10 cellular contexts compared by ENCODE assay signal in the genomic region with DNA sequence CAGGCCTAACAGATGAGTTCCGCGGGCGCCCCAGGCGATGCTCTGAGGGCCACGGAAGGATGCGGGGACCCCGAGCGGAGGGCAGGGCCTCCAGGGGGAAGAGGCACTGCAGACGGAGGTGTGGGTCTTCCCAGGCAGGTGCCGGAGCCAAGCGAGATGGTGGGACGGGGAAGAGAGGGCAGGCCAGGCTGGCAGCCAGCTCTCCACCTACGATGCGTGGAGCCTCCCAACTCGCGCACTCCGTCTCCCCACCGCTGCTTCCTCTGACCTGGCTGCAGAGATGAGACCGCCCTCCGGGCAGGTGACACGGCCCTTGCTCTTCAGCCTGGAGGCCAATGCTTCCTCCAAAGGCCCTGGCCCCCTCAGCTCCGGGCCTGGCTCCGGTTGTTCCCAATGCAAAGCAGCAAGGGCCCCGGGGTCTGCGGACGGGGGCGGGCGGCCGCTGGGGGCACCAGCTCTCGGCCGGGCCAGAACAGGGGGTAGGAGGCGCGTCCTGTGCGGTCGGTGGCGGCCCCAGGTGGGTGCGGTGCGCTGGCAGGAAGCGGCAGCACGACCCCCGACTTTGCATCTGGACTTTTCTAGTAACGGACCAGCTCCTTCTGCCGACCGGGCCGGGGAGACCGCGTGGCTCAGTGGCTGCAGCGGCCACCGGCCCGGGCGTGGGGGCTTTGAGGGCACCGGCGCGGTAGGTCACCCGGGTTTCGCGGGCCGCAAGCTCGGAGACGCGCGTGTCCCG. TPM values are rescaled to one million over a fixed set of nuclear protein-coding genes. Genes with fewer than 3 reads are reported as not detected.
DNase-seq lines count a peak whose midpoint lies in the region; ATAC-seq and TF ChIP-seq lines count a peak whose summit lies in the region.
"Had no signal": no experiment of that assay in that cellular context is flagged by ENCODE, and none has a peak within 500 bp of the region (broad histone marks: within the 10 kb centered on the region; RNA-seq: fewer than 3 reads in every experiment).

No MANE protein-coding gene starts in this region.

- H3K79me2 ChIP-seq in GM23248 (ENCODE audit: insufficient read depth) = no peaks in the 10 kb centered on the region

- H3K4me1 ChIP-seq in GM23248 (ENCODE audit: insufficient read depth) = no peaks in the 10 kb centered on the region

- H3K27ac ChIP-seq in GM23248 = no peak overlapping the region
- H3K27ac ChIP-seq in layer of hippocampus (ENCODE audit: low read depth, low read length) = peak overlapping the region; percentile 82
- peak overlapping the region in 1 of 21 experiments; percentile 37 for H3K27ac ChIP-seq in skin epidermis

- H3K4me3 ChIP-seq in GM23248 (peak overlapping the region; percentile 70), skin epidermis (peak overlapping the region; percentile 29 to 47 (median 40))

- H4K20me1 ChIP-seq in GM23248 (ENCODE audit: insufficient read depth) = no peaks in the 10 kb centered on the region

- H3K4me3 Mint-ChIP-seq in activated T-helper 17 cell treated with anti-CD3 and anti-CD28 coated beads, Interleukin-2, amount 50 U/mL, for 72 hours = peak overlapping the region; percentile 21

- H3K27me3 ChIP-seq in GM23248 (replicated peaks; ENCODE audit: insufficient read depth) (0 out of 2 replicates have a peak, but pooled peaks cover 4% of the 10 kb centered on the region), layer of hippocampus (ENCODE audit: control insufficient read depth, insufficient read depth, low read length) (peaks cover 3% of the 10 kb centered on the region)

- ATAC-seq in activated T-helper 17 cell treated with anti-CD3 and anti-CD28 coated beads, Interleukin-2, amount 50 U/mL, for 72 hours (replicated peaks) = no peak
- no peak for ATAC-seq in HG02610 (IDR thresholded peaks at IDR 0.05; ENCODE audit: unreplicated experiment)

- no peak for TF ChIP-seq CTCF in GM10248 (IDR thresholded peaks at IDR 0.05; ENCODE audit: control extremely low read depth, extremely low read depth, low read depth, missing control alignments)

- no peaks in the 10 kb centered on the region for H3K9me2 ChIP-seq in GM23248 (ENCODE audit: insufficient read depth)

- in situ Hi-C loops in GM23248 (cut with MboI) = no loop called here

- no peaks in the 10 kb centered on the region for H3F3A ChIP-seq in GM23248 (ENCODE audit: insufficient read depth)

- DNase-seq in GM23248 = no peak
- no peak for DNase-seq in GM10248 (ENCODE audit: extremely low spot score)
- no peak for DNase-seq in RKO (ENCODE audit: low spot score)
- no peak for DNase-seq in NCI-H1105 (lab: John Stamatoyannopoulos, UW)
- DNase-seq: EL, occipital lobe had no signal

- no peaks in the 10 kb centered on the region for H3K9me3 Mint-ChIP-seq in activated T-helper 17 cell treated with anti-CD3 and anti-CD28 coated beads, Interleukin-2, amount 50 U/mL, for 72 hours

- no peak overlapping the region for H3K9ac ChIP-seq in GM23248

- 54 to 59% methylated on average over 38 to 63 of the region's 63 CpGs for WGBS in GM23248 (ENCODE audit: low coverage in 1 of 2, low lambda C conversion rate in 2 of 2, missing lambda C conversion rate in 2 of 2), 2 experiments

- POLR2A ChIA-PET in GM10248 (lab: Yijun Ruan, JAX) = no interaction called here

- H3K36me3 ChIP-seq in GM23248 (ENCODE audit: low read depth) = no peaks in the 10 kb centered on the region

- peaks cover 6% of the 10 kb centered on the region for H3K4me1 Mint-ChIP-seq in activated T-helper 17 cell treated with anti-CD3 and anti-CD28 coated beads, Interleukin-2, amount 50 U/mL, for 72 hours

- no peaks in the 10 kb centered on the region for H3K9me3 ChIP-seq in GM23248 (ENCODE audit: low read depth)

- CTCF ChIA-PET in GM10248 (lab: Yijun Ruan, JAX) = interaction anchor here (1.3 kb wide), 1 partner anchor 12 kb away, joined by 3 read pairs; no protein-coding TSS in a partner anchor

- H3K27me3 Mint-ChIP-seq in activated T-helper 17 cell treated with anti-CD3 and anti-CD28 coated beads, Interleukin-2, amount 50 U/mL, for 72 hours = no peaks in the 10 kb centered on the region

- H3K4me2 ChIP-seq in GM23248 (ENCODE audit: unreplicated experiment) = peak overlapping the region; percentile 61

- H3K36me3 Mint-ChIP-seq in activated T-helper 17 cell treated with anti-CD3 and anti-CD28 coated beads, Interleukin-2, amount 50 U/mL, for 72 hours (ENCODE audit: low read depth) = no peaks in the 10 kb centered on the region

- no peak overlapping the region for H3K27ac Mint-ChIP-seq in activated T-helper 17 cell treated with anti-CD3 and anti-CD28 coated beads, Interleukin-2, amount 50 U/mL, for 72 hours

- no peak overlapping the region for H2AFZ ChIP-seq in GM23248

RNA-seq across cellular contexts. Expression of a gene that starts 1.5 kb away (rescaled TPM):
- total RNA-seq in GM23248 (2014; rRNA removed; shearing (Covaris generic)) = 0.43 and 0.89 TPM in 2 replicates
- 0.08 and 0.15 TPM in 2 replicates for polyA plus RNA-seq in GM23248 (2016; fragmentation: Nextera tagmentation; extraction: Ambion mirVana)
- 1 to 10 TPM in 1 of 2 donors, under 1 TPM in 1; 0.35 to 3.8 TPM for total RNA-seq in activated T-helper 17 cell treated with anti-CD3 and anti-CD28 coated beads, Interleukin-2, amount 50 U/mL, for 72 hours

RNA-seq across cellular contexts. Expression of a gene that starts 9.2 kb away (rescaled TPM):
- 37.8 and 53.0 TPM in 2 replicates for total RNA-seq in GM23248 (2014; rRNA removed; shearing (Covaris generic))
- polyA plus RNA-seq in GM23248 (2016; fragmentation: Nextera tagmentation; extraction: Ambion mirVana) = 23.1 and 24.6 TPM in 2 replicates
- total RNA-seq in activated T-helper 17 cell treated with anti-CD3 and anti-CD28 coated beads, Interleukin-2, amount 50 U/mL, for 72 hours = 10 to 100 TPM; 12.3 to 17.8 TPM
